Comparison of ENCODE assay signal across 1 cellular context in genomic region chr17:50661795-50662391, GRCh38.
TF ChIP-seq lines count a peak whose summit lies in the region.

No MANE protein-coding gene starts in this region.

TF ChIP-seq in endothelial cell of umbilical vein, 7 proteins besides CTCF, POLR2A, EP300 and RAD21 (continued from another document):
- TF ChIP-seq EZH2 (IDR thresholded peaks at IDR 0.05; ENCODE audit: borderline replicate concordance, low read depth, low read length, severe bottlenecking) = no peak
